ENCODE assay signal across 2 cellular contexts in the genomic region with DNA sequence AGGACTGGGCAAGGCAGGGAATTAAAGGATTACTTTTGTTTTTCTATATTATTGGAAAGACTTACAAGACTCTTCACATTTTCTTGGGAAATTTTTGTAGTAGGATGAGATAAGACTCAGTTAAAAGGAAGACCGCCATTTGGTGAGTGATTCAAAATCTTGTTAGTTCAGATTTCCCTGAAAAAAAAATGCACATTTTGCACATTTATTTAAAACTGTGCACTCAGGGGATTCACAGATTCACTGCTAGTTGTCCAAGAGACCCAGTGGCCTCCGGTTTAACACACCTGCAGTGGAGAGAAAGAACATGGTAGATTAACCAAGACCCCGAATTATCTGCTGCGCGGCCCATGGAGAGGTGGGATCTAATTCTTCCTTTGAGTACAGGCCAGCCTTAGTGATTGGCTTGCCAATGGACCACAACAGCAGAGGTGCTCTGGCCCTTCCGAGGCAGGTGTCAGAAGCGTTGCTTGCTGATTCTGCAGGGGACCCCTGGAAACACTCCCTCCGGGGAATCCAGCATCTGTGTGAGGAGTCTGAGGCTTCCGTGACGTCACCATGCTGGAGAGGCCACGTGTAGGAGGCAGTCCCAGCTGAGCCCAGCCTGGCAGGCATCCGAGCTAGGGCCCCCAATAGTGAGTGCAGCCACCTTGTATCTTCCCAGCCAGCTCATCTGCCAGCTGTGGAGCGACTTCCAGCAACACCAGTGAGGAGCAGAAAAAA.
TF ChIP-seq lines count a peak whose summit lies in the region.

No MANE protein-coding gene starts in this region.

TF ChIP-seq in GM23338, 12 proteins besides CTCF, POLR2A, EP300 and RAD21 (continued from another document and continues in another):
- TF ChIP-seq, protein P1, sequence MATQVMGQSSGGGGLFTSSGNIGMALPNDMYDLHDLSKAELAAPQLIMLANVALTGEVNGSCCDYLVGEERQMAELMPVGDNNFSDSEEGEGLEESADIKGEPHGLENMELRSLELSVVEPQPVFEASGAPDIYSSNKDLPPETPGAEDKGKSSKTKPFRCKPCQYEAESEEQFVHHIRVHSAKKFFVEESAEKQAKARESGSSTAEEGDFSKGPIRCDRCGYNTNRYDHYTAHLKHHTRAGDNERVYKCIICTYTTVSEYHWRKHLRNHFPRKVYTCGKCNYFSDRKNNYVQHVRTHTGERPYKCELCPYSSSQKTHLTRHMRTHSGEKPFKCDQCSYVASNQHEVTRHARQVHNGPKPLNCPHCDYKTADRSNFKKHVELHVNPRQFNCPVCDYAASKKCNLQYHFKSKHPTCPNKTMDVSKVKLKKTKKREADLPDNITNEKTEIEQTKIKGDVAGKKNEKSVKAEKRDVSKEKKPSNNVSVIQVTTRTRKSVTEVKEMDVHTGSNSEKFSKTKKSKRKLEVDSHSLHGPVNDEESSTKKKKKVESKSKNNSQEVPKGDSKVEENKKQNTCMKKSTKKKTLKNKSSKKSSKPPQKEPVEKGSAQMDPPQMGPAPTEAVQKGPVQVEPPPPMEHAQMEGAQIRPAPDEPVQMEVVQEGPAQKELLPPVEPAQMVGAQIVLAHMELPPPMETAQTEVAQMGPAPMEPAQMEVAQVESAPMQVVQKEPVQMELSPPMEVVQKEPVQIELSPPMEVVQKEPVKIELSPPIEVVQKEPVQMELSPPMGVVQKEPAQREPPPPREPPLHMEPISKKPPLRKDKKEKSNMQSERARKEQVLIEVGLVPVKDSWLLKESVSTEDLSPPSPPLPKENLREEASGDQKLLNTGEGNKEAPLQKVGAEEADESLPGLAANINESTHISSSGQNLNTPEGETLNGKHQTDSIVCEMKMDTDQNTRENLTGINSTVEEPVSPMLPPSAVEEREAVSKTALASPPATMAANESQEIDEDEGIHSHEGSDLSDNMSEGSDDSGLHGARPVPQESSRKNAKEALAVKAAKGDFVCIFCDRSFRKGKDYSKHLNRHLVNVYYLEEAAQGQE (IDR thresholded peaks at IDR 0.05; ENCODE audit: unreplicated experiment), result no peak
- no peak for TF ChIP-seq CREB1 (CRISPR knock-in tag; IDR thresholded peaks at IDR 0.05; ENCODE audit: low read depth)
- TF ChIP-seq POLR2AphosphoS5 (IDR thresholded peaks at IDR 0.05; ENCODE audit: low read depth), result no peak
- TF ChIP-seq ETS1 (IDR thresholded peaks at IDR 0.05), result no peak
- no peak for TF ChIP-seq EZH2phosphoT487 (IDR thresholded peaks at IDR 0.05; ENCODE audit: unreplicated experiment)
- no peak for TF ChIP-seq JUNB (IDR thresholded peaks at IDR 0.05; ENCODE audit: unreplicated experiment)
- TF ChIP-seq ZNF114 (CRISPR knock-in tag; IDR thresholded peaks at IDR 0.05), result no peak
- TF ChIP-seq NANOG (IDR thresholded peaks at IDR 0.05; ENCODE audit: borderline replicate concordance), result no peak
- TF ChIP-seq STAT1 (IDR thresholded peaks at IDR 0.05; ENCODE audit: unreplicated experiment), result no peak
- TF ChIP-seq ZNF331 (CRISPR knock-in tag; IDR thresholded peaks at IDR 0.05; ENCODE audit: low read depth), result no peak

TF ChIP-seq in HepG2, 621 proteins besides CTCF, POLR2A, EP300 and RAD21 (continued from another document):
- TF ChIP-seq, protein P2, sequence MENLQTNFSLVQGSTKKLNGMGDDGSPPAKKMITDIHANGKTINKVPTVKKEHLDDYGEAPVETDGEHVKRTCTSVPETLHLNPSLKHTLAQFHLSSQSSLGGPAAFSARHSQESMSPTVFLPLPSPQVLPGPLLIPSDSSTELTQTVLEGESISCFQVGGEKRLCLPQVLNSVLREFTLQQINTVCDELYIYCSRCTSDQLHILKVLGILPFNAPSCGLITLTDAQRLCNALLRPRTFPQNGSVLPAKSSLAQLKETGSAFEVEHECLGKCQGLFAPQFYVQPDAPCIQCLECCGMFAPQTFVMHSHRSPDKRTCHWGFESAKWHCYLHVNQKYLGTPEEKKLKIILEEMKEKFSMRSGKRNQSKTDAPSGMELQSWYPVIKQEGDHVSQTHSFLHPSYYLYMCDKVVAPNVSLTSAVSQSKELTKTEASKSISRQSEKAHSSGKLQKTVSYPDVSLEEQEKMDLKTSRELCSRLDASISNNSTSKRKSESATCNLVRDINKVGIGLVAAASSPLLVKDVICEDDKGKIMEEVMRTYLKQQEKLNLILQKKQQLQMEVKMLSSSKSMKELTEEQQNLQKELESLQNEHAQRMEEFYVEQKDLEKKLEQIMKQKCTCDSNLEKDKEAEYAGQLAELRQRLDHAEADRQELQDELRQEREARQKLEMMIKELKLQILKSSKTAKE (CRISPR knock-in tag; IDR thresholded peaks at IDR 0.05; ENCODE audit: borderline replicate concordance), result no peak
- TF ChIP-seq ZFP37 (CRISPR knock-in tag; IDR thresholded peaks at IDR 0.05; ENCODE audit: borderline replicate concordance), result no peak
